In the genomic region with DNA sequence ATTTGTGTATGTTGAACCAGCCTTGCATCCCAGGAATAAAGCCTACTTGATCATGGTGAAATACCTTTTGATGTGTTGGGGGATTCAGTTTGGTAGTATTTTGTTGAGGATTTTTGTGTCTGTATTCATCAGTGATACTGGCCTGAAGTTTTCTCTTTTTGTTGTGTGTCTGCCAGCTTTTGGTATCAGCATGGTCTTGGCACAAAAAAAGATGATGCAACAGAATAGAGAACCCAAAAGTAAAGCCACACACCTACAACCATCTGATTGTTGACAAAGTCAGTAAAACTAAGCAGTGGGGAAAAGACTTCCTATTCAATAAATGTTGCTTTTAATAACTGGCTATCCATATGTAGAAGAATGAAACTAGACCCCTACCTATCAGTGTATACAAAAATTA, we compare ENCODE assay signal across 19 cellular contexts.
"Had no signal": no experiment of that assay in that cellular context is flagged by ENCODE, and none has a peak within 500 bp of the region (broad histone marks: within the 10 kb centered on the region; RNA-seq: fewer than 3 reads in every experiment).

No MANE protein-coding gene starts in this region.

- H3K4me3 Mint-ChIP-seq: activated T-helper 1 cell treated with anti-CD3 and anti-CD28 coated beads, Interleukin-12 subunit alpha, Interleukin-12 subunit beta, Interleukin-2, Interleukin-4 antibody, amounts not matched to agents 30 ng/mL and 10 ng/mL and 1 ng/mL, durations not matched to agents 14 hours and 24 hours and 36 hours; memory B cell; naive B cell had no signal

- DNase-seq: activated CD4-positive, alpha-beta T cell treated with anti-CD3 and anti-CD28 coated beads for 1 hour; activated gamma-delta T cell treated with Interleukin-2 at 50 U/mL for 16 hours; adrenal gland; central memory CD4-positive, alpha-beta T cell; heart left ventricle; left ventricle myocardium superior; naive B cell; stimulated activated CD8-positive, alpha-beta memory T cell treated with anti-CD3 and anti-CD28 coated beads, Interleukin-4, amount 100 ng/mL, for 48 hours; stimulated activated naive CD4-positive, alpha-beta T cell; SW 1271; T-helper 2 cell; transverse colon had no signal

- H3K4me1 Mint-ChIP-seq: memory B cell had no signal

- H3K9me3 ChIP-seq: adrenal gland, gastroesophageal sphincter, heart left ventricle, transverse colon, vagina had no signal

- H3K27me3 Mint-ChIP-seq: memory B cell, naive B cell had no signal

- H3K27ac ChIP-seq: adrenal gland, coronary artery, gastroesophageal sphincter, heart left ventricle, transverse colon, vagina, VCaP had no signal

- H3K4me3 ChIP-seq: adrenal gland, coronary artery, gastroesophageal sphincter, heart left ventricle, transverse colon, vagina had no signal

- H3K27me3 ChIP-seq: adrenal gland, gastroesophageal sphincter, heart left ventricle, transverse colon, vagina had no signal

- ATAC-seq: activated naive CD4-positive, alpha-beta T cell treated with anti-CD3 and anti-CD28 coated beads, Interleukin-2, amount 50 U/mL, for 72 hours; gastroesophageal sphincter; heart left ventricle; left ventricle myocardium superior had no signal

- H3K36me3 ChIP-seq: adrenal gland, vagina had no signal

- H3K4me1 ChIP-seq: transverse colon, vagina had no signal

- H3K9me3 Mint-ChIP-seq: activated naive CD4-positive, alpha-beta T cell treated with anti-CD3 and anti-CD28 coated beads, Interleukin-2, amount 50 U/mL, for 72 hours; activated T-helper 1 cell treated with anti-CD3 and anti-CD28 coated beads, Interleukin-12 subunit alpha, Interleukin-12 subunit beta, Interleukin-2, Interleukin-4 antibody, amounts not matched to agents 30 ng/mL and 10 ng/mL and 1 ng/mL, durations not matched to agents 14 hours and 24 hours and 36 hours; memory B cell; naive B cell had no signal

- H3K27ac Mint-ChIP-seq: activated naive CD4-positive, alpha-beta T cell treated with anti-CD3 and anti-CD28 coated beads, Interleukin-2, amount 50 U/mL, for 72 hours; activated T-helper 1 cell treated with anti-CD3 and anti-CD28 coated beads, Interleukin-12 subunit alpha, Interleukin-12 subunit beta, Interleukin-2, Interleukin-4 antibody, amounts not matched to agents 30 ng/mL and 10 ng/mL and 1 ng/mL, durations not matched to agents 14 hours and 24 hours and 36 hours; memory B cell; naive B cell had no signal
